18 cellular contexts compared by ENCODE assay signal in genomic region chr5:124343021-124343420, GRCh38.
"Had no signal": no experiment of that assay in that cellular context is flagged by ENCODE, and none has a peak within 500 bp of the region (broad histone marks: within the 10 kb centered on the region; RNA-seq: fewer than 3 reads in every experiment).

No MANE protein-coding gene starts in this region.

- H3K27me3 Mint-ChIP-seq: activated CD4-positive, alpha-beta memory T cell treated with anti-CD3 and anti-CD28 coated beads, Interleukin-2, amount 10 ng/mL, durations not matched to agents 7 days and 5 days; stimulated activated naive CD8-positive, alpha-beta T cell treated with anti-CD3 and anti-CD28 coated beads, Interleukin-15, Interleukin-2, amounts not matched to agents 100 ng/mL and 50 ng/mL, for 24 hours; type B pancreatic cell had no signal

- H3K4me3 Mint-ChIP-seq: activated CD4-positive, alpha-beta memory T cell treated with anti-CD3 and anti-CD28 coated beads, Interleukin-2, amount 10 ng/mL, durations not matched to agents 7 days and 5 days; activated T-cell treated with anti-CD3 and anti-CD28 coated beads, Interleukin-2, amount 50 U/mL, for 4 hours; natural killer cell; stimulated activated naive CD8-positive, alpha-beta T cell treated with anti-CD3 and anti-CD28 coated beads, Interleukin-15, Interleukin-2, amounts not matched to agents 100 ng/mL and 50 ng/mL, for 24 hours; T-helper 1 cell treated with Interleukin-12 subunit alpha and Interleukin-12 subunit beta and Interleukin-4 antibody, amounts not matched to agents 30 μg/mL and 1 μg/mL, for 36 hours; type B pancreatic cell; WTC11 had no signal

- DNase-seq: activated CD4-positive, alpha-beta memory T cell treated with anti-CD3 and anti-CD28 coated beads, Interleukin-2, amount 10 ng/mL, durations not matched to agents 7 days and 5 days; activated CD4-positive, alpha-beta T cell treated with anti-CD3 and anti-CD28 coated beads for 4 hours; activated effector memory CD4-positive, alpha-beta T cell treated with Interleukin-2 at 50 U/mL for 16 hours; activated naive CD4-positive, alpha-beta T cell treated with anti-CD3 and anti-CD28 coated beads, Interleukin-2, amount 50 U/mL, for 16 hours; activated T-cell treated with anti-CD3 and anti-CD28 coated beads, Interleukin-2, amount 50 U/mL, for 4 hours; effector CD4-positive, alpha-beta T cell; hypothalamus; natural killer cell; stimulated activated CD4-positive, alpha-beta T cell treated with anti-CD3 and anti-CD28 coated beads, Interleukin-4, amount 100 ng/mL, for 4 hours; stimulated activated CD8-positive, alpha-beta memory T cell treated with anti-CD3 and anti-CD28 coated beads, Interleukin-4, amount 100 ng/mL, for 48 hours had no signal

- H3K27ac Mint-ChIP-seq: activated CD4-positive, alpha-beta memory T cell treated with anti-CD3 and anti-CD28 coated beads, Interleukin-2, amount 10 ng/mL, durations not matched to agents 7 days and 5 days; natural killer cell; stimulated activated naive CD8-positive, alpha-beta T cell treated with anti-CD3 and anti-CD28 coated beads, Interleukin-15, Interleukin-2, amounts not matched to agents 100 ng/mL and 50 ng/mL, for 24 hours; T-helper 1 cell treated with Interleukin-12 subunit alpha and Interleukin-12 subunit beta and Interleukin-4 antibody, amounts not matched to agents 30 μg/mL and 1 μg/mL, for 36 hours; type B pancreatic cell; WTC11 had no signal

- FAIRE-seq: endothelial cell of umbilical vein had no signal

- H3K27me3 ChIP-seq: suprapubic skin had no signal

- H3K36me3 Mint-ChIP-seq: natural killer cell, type B pancreatic cell had no signal

- H3K4me1 Mint-ChIP-seq: activated CD4-positive, alpha-beta memory T cell treated with anti-CD3 and anti-CD28 coated beads, Interleukin-2, amount 10 ng/mL, durations not matched to agents 7 days and 5 days; natural killer cell had no signal

- H3K9me3 Mint-ChIP-seq: activated CD4-positive, alpha-beta memory T cell treated with anti-CD3 and anti-CD28 coated beads, Interleukin-2, amount 10 ng/mL, durations not matched to agents 7 days and 5 days; activated T-cell treated with anti-CD3 and anti-CD28 coated beads, Interleukin-2, amount 50 U/mL, for 4 hours; natural killer cell; stimulated activated naive CD8-positive, alpha-beta T cell treated with anti-CD3 and anti-CD28 coated beads, Interleukin-15, Interleukin-2, amounts not matched to agents 100 ng/mL and 50 ng/mL, for 24 hours; T-helper 1 cell treated with Interleukin-12 subunit alpha and Interleukin-12 subunit beta and Interleukin-4 antibody, amounts not matched to agents 30 μg/mL and 1 μg/mL, for 36 hours; type B pancreatic cell had no signal

- H3K4me3 ChIP-seq: coronary artery, skin epidermis, suprapubic skin had no signal

- H3K9me3 ChIP-seq: suprapubic skin had no signal

- H3K36me3 ChIP-seq: suprapubic skin had no signal

- H3K27ac ChIP-seq: coronary artery, skin epidermis, suprapubic skin had no signal

- ATAC-seq: activated T-cell treated with anti-CD3 and anti-CD28 coated beads, Interleukin-2, amount 50 U/mL, for 4 hours; natural killer cell; WTC11 had no signal
